Comparison of ENCODE assay signal across 19 cellular contexts in the genomic region with DNA sequence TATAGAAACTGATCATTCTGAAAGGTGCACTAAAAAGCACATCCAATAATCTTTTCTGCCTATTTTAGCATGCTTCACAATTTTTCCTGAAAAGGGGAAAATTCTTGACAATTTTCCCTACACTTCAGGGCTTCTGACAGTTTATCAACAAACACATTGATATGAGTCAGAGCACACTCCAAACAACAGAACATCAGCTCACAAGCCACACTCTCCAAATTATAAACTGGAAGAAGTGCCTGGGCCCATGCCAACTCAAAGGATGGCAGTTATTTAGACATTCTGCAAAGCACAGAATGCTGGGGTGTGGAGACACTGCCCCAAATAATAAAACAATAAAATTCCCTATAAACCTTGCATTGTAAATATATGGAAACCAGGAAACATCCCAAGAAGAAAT.
DNase-seq lines count a peak whose midpoint lies in the region; ATAC-seq and TF ChIP-seq lines count a peak whose summit lies in the region.
"Had no signal": no experiment of that assay in that cellular context is flagged by ENCODE, and none has a peak within 500 bp of the region (broad histone marks: within the 10 kb centered on the region; RNA-seq: fewer than 3 reads in every experiment).

No MANE protein-coding gene starts in this region.

- intact Hi-C loops in left lung (cut with DNase I), result no loop called here
- intact Hi-C loops in esophagus squamous epithelium (cut with DNase I), result no loop called here
- intact Hi-C loops in activated T-helper 1 cell treated with anti-CD3 and anti-CD28 coated beads, Interleukin-12 subunit alpha, Interleukin-12 subunit beta, Interleukin-2, Interleukin-4 antibody, amounts not matched to agents 30 ng/mL and 10 ng/mL and 1 ng/mL, durations not matched to agents 14 hours and 24 hours and 36 hours (cut with micrococcal nuclease), result no loop called here

- H3K27ac ChIP-seq in left lung (no peak overlapping the region), esophagus squamous epithelium (no peak overlapping the region)
- H3K27ac ChIP-seq: tibial nerve had no signal

- TF ChIP-seq CTCF in left lung (IDR thresholded peaks at IDR 0.05) (no peak), esophagus squamous epithelium (IDR thresholded peaks at IDR 0.05) (no peak)

- no peaks in the 10 kb centered on the region for H3K36me3 Mint-ChIP-seq in activated T-helper 1 cell treated with anti-CD3 and anti-CD28 coated beads, Interleukin-12 subunit alpha, Interleukin-12 subunit beta, Interleukin-2, Interleukin-4 antibody, amounts not matched to agents 30 ng/mL and 10 ng/mL and 1 ng/mL, durations not matched to agents 14 hours and 24 hours and 36 hours (ENCODE audit: low read depth)
- H3K36me3 Mint-ChIP-seq: activated naive CD8-positive, alpha-beta T cell treated with anti-CD3 and anti-CD28 coated beads for 36 hours; CD8-positive, alpha-beta T cell; T-cell had no signal

- no peak overlapping the region for H3K27ac Mint-ChIP-seq in activated T-helper 1 cell treated with anti-CD3 and anti-CD28 coated beads, Interleukin-12 subunit alpha, Interleukin-12 subunit beta, Interleukin-2, Interleukin-4 antibody, amounts not matched to agents 30 ng/mL and 10 ng/mL and 1 ng/mL, durations not matched to agents 14 hours and 24 hours and 36 hours
- H3K27ac Mint-ChIP-seq: activated naive CD8-positive, alpha-beta T cell treated with anti-CD3 and anti-CD28 coated beads for 36 hours; CD8-positive, alpha-beta T cell; nephron; stimulated activated naive CD8-positive, alpha-beta T cell treated with anti-CD3 and anti-CD28 coated beads, Interleukin-15, Interleukin-2, amounts not matched to agents 100 ng/mL and 50 ng/mL, for 24 hours; T-cell had no signal

- ATAC-seq in left lung (peak; percentile 34), HG02870 (IDR thresholded peaks at IDR 0.05; ENCODE audit: unreplicated experiment) (no peak)
- ATAC-seq: CD8-positive, alpha-beta T cell; T-cell had no signal

- DNase-seq in DMS53 (lab: John Stamatoyannopoulos, UW) (peak; percentile 67), H4 (ENCODE audit: low spot score) (peak; percentile 34), NCI-H446 (lab: John Stamatoyannopoulos, UW) (peak; percentile 47), left lung (no peak), esophagus squamous epithelium (lab: John Stamatoyannopoulos, UW) (no peak)
- DNase-seq in activated T-helper 1 cell treated with anti-CD3 and anti-CD28 coated beads, Interleukin-12 subunit alpha, Interleukin-12 subunit beta, Interleukin-2, Interleukin-4 antibody, amounts not matched to agents 30 ng/mL and 10 ng/mL and 1 ng/mL, durations not matched to agents 14 hours and 24 hours and 36 hours (ENCODE audit: low spot score), result no peak
- DNase-seq: activated CD4-positive, alpha-beta T cell treated with anti-CD3 and anti-CD28 coated beads for 4 hours; activated naive CD8-positive, alpha-beta T cell treated with anti-CD3 and anti-CD28 coated beads for 36 hours; CD8-positive, alpha-beta T cell; HCEC 1CT; Karpas-422; NCI-H526; Right ventricle myocardium superior; stimulated activated CD4-positive, alpha-beta T cell treated with anti-CD3 and anti-CD28 coated beads, Interleukin-2, amount 100 ng/mL, for 24 hours; T-cell had no signal

- H3K27me3 ChIP-seq in left lung (no peaks in the 10 kb centered on the region), esophagus squamous epithelium (no peaks in the 10 kb centered on the region)
- H3K27me3 ChIP-seq: tibial nerve had no signal

- H3K9me3 ChIP-seq in left lung (no peaks in the 10 kb centered on the region), esophagus squamous epithelium (no peaks in the 10 kb centered on the region)
- H3K9me3 ChIP-seq: tibial nerve had no signal

- H3K4me1 Mint-ChIP-seq in activated T-helper 1 cell treated with anti-CD3 and anti-CD28 coated beads, Interleukin-12 subunit alpha, Interleukin-12 subunit beta, Interleukin-2, Interleukin-4 antibody, amounts not matched to agents 30 ng/mL and 10 ng/mL and 1 ng/mL, durations not matched to agents 14 hours and 24 hours and 36 hours (ENCODE audit: low read depth), result no peaks in the 10 kb centered on the region

- H3K9me3 Mint-ChIP-seq in activated T-helper 1 cell treated with anti-CD3 and anti-CD28 coated beads, Interleukin-12 subunit alpha, Interleukin-12 subunit beta, Interleukin-2, Interleukin-4 antibody, amounts not matched to agents 30 ng/mL and 10 ng/mL and 1 ng/mL, durations not matched to agents 14 hours and 24 hours and 36 hours, result no peaks in the 10 kb centered on the region
- H3K9me3 Mint-ChIP-seq: activated naive CD8-positive, alpha-beta T cell treated with anti-CD3 and anti-CD28 coated beads for 36 hours; CD8-positive, alpha-beta T cell; nephron; stimulated activated naive CD8-positive, alpha-beta T cell treated with anti-CD3 and anti-CD28 coated beads, Interleukin-15, Interleukin-2, amounts not matched to agents 100 ng/mL and 50 ng/mL, for 24 hours; T-cell had no signal

- no peak for TF ChIP-seq POLR2A in esophagus squamous epithelium (IDR thresholded peaks at IDR 0.05)

- no peak overlapping the region for H3K4me3 Mint-ChIP-seq in activated T-helper 1 cell treated with anti-CD3 and anti-CD28 coated beads, Interleukin-12 subunit alpha, Interleukin-12 subunit beta, Interleukin-2, Interleukin-4 antibody, amounts not matched to agents 30 ng/mL and 10 ng/mL and 1 ng/mL, durations not matched to agents 14 hours and 24 hours and 36 hours
- H3K4me3 Mint-ChIP-seq: activated naive CD8-positive, alpha-beta T cell treated with anti-CD3 and anti-CD28 coated beads for 36 hours; CD8-positive, alpha-beta T cell; nephron; stimulated activated naive CD8-positive, alpha-beta T cell treated with anti-CD3 and anti-CD28 coated beads, Interleukin-15, Interleukin-2, amounts not matched to agents 100 ng/mL and 50 ng/mL, for 24 hours; T-cell had no signal

- H3K27me3 Mint-ChIP-seq in activated T-helper 1 cell treated with anti-CD3 and anti-CD28 coated beads, Interleukin-12 subunit alpha, Interleukin-12 subunit beta, Interleukin-2, Interleukin-4 antibody, amounts not matched to agents 30 ng/mL and 10 ng/mL and 1 ng/mL, durations not matched to agents 14 hours and 24 hours and 36 hours (ENCODE audit: insufficient read depth), result peaks cover 7% of the 10 kb centered on the region
- H3K27me3 Mint-ChIP-seq: stimulated activated naive CD8-positive, alpha-beta T cell treated with anti-CD3 and anti-CD28 coated beads, Interleukin-15, Interleukin-2, amounts not matched to agents 100 ng/mL and 50 ng/mL, for 24 hours had no signal

- H3K4me1 ChIP-seq in left lung (peaks cover 0 to 3% of the 10 kb centered on the region in 2 donors), esophagus squamous epithelium (no peaks in the 10 kb centered on the region)
- H3K4me1 ChIP-seq: tibial nerve had no signal

- H3K36me3 ChIP-seq in left lung (no peaks in the 10 kb centered on the region), esophagus squamous epithelium (no peaks in the 10 kb centered on the region)
- H3K36me3 ChIP-seq: tibial nerve had no signal

- H3K4me3 ChIP-seq in left lung (no peak overlapping the region), esophagus squamous epithelium (no peak overlapping the region)
- H3K4me3 ChIP-seq: tibial nerve had no signal

Comparison
In these comparisons a context has a peak if more than half of its experiments do, and no peak if none do; other contexts are left out.
1. DNase-seq: peak in DMS53 (single experiment), H4 (single experiment) and NCI-H446 (2 of 2); none in left lung (0 of 2), esophagus squamous epithelium (single experiment) and activated T-helper 1 cell treated with anti-CD3 and anti-CD28 coated beads, Interleukin-12 subunit alpha, Interleukin-12 subunit beta, Interleukin-2, Interleukin-4 antibody, amounts not matched to agents 30 ng/mL and 10 ng/mL and 1 ng/mL, durations not matched to agents 14 hours and 24 hours and 36 hours (single experiment).